Comparison of ENCODE assay signal across 8 cellular contexts in the genomic region with DNA sequence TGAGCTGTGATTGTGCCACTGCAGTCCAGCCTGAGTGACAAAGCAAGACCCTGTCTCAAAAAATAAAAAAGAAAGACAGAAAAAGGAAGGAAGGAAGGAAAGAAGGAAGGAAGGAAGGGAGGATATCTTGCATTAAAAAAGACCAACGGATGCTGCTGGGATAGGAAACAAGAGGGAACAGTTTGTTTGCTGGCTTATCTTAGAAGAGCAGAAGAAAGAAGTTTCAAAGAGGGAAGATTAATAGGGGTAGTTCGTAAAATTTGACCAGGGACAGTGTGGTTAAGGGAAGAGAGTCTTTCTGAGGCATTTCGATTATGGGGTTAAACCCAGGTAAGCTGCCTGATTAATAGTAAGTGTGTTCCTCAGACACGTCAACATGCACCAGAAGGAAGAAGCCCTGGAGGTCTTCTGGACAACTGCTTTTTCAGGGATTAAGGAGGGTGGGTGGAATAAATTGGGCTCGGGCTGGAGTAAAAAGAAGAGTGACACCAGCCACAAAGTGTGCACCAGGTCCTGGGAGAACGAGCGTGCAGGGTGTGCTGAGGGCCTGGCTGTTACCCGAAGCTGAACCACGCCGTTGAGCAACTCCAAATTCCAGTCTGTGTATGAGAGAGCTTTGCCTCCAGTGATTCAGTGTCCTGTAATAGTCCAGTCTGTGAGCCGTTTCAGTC. TPM values are rescaled to one million over a fixed set of nuclear protein-coding genes. Genes with fewer than 3 reads are reported as not detected.
DNase-seq lines count a peak whose midpoint lies in the region; ATAC-seq and TF ChIP-seq lines count a peak whose summit lies in the region.

No MANE protein-coding gene starts in this region.

- H3K27ac ChIP-seq in BLaER1 treated with 17β-estradiol and CSF1 and Interleukin-3, amounts not matched to agents 10 nM and 100 nM, result no peak overlapping the region
- peak overlapping the region in 1 of 2 donors; percentile 16 for H3K27ac ChIP-seq in left lung

- no peak for DNase-seq in Jurkat, Clone E6-1 (ENCODE audit: low read depth, low spot score)
- DNase-seq in activated T-helper 2 cell treated with anti-CD3 and anti-CD28 coated beads, Interferon-gamma antibody, Interleukin-2, Interleukin-4, amounts not matched to agents 10 μg/mL and 5 μg/mL and 100 μg/mL, durations not matched to agents 14 hours and 24 hours and 36 hours (ENCODE audit: low spot score), result no peak
- no peak for DNase-seq in left lung
- DNase-seq in left lobe of liver (ENCODE audit: low spot score), result no peak
- DNase-seq in SK-N-DZ (ENCODE audit: low spot score), result no peak
- DNase-seq in DMS153 (lab: John Stamatoyannopoulos, UW), result no peak

- H3K36me3 Mint-ChIP-seq in activated T-helper 2 cell treated with anti-CD3 and anti-CD28 coated beads, Interferon-gamma antibody, Interleukin-2, Interleukin-4, amounts not matched to agents 10 μg/mL and 5 μg/mL and 100 μg/mL, durations not matched to agents 14 hours and 24 hours and 36 hours (ENCODE audit: low read depth), result peaks cover 17% of the 10 kb centered on the region

- H3K4me3 ChIP-seq in BLaER1 treated with 17β-estradiol and CSF1 and Interleukin-3, amounts not matched to agents 10 nM and 100 nM, result no peak overlapping the region
- H3K4me3 ChIP-seq in Jurkat, Clone E6-1 (ENCODE audit: low read length), result peak overlapping the region; percentile 32
- no peak overlapping the region for H3K4me3 ChIP-seq in left lung

- intact Hi-C loops in activated T-helper 2 cell treated with anti-CD3 and anti-CD28 coated beads, Interferon-gamma antibody, Interleukin-2, Interleukin-4, amounts not matched to agents 10 μg/mL and 5 μg/mL and 100 μg/mL, durations not matched to agents 14 hours and 24 hours and 36 hours (cut with micrococcal nuclease), result no loop called here
- intact Hi-C loops in left lung (cut with DNase I), result no loop called here

- peaks cover 74% of the 10 kb centered on the region for H3K4me1 Mint-ChIP-seq in activated T-helper 2 cell treated with anti-CD3 and anti-CD28 coated beads, Interferon-gamma antibody, Interleukin-2, Interleukin-4, amounts not matched to agents 10 μg/mL and 5 μg/mL and 100 μg/mL, durations not matched to agents 14 hours and 24 hours and 36 hours (ENCODE audit: low read depth)

- TF ChIP-seq CTCF in left lung (IDR thresholded peaks at IDR 0.05), result no peak

- no peaks in the 10 kb centered on the region for H3K9me3 Mint-ChIP-seq in activated T-helper 2 cell treated with anti-CD3 and anti-CD28 coated beads, Interferon-gamma antibody, Interleukin-2, Interleukin-4, amounts not matched to agents 10 μg/mL and 5 μg/mL and 100 μg/mL, durations not matched to agents 14 hours and 24 hours and 36 hours

- ATAC-seq in left lung (peak; percentile 60), GM21447 (IDR thresholded peaks at IDR 0.05; ENCODE audit: unreplicated experiment) (no peak), left lobe of liver (no peak)

- no peak overlapping the region for H3K9ac ChIP-seq in BLaER1 treated with 17β-estradiol and CSF1 and Interleukin-3, amounts not matched to agents 10 nM and 100 nM

- H3K27ac Mint-ChIP-seq in activated T-helper 2 cell treated with anti-CD3 and anti-CD28 coated beads, Interferon-gamma antibody, Interleukin-2, Interleukin-4, amounts not matched to agents 10 μg/mL and 5 μg/mL and 100 μg/mL, durations not matched to agents 14 hours and 24 hours and 36 hours, result peak overlapping the region; percentile 74

- no peaks in the 10 kb centered on the region for H3K27me3 ChIP-seq in BLaER1 treated with 17β-estradiol and CSF1 and Interleukin-3, amounts not matched to agents 10 nM and 100 nM
- no peaks in the 10 kb centered on the region for H3K27me3 ChIP-seq in left lung

- no peaks in the 10 kb centered on the region for H3K9me3 ChIP-seq in BLaER1 treated with 17β-estradiol and CSF1 and Interleukin-3, amounts not matched to agents 10 nM and 100 nM (replicated peaks in 1 of 11)
- no peaks in the 10 kb centered on the region for H3K9me3 ChIP-seq in left lung

- H3K36me3 ChIP-seq in BLaER1 treated with 17β-estradiol and CSF1 and Interleukin-3, amounts not matched to agents 10 nM and 100 nM, result peaks cover 0 to 56% (median 0%) of the 10 kb centered on the region in 11 experiments; a peak in 4 of 22 replicates
- H3K36me3 ChIP-seq in left lung, result no peaks in the 10 kb centered on the region

- H4K20me1 ChIP-seq in BLaER1 treated with 17β-estradiol and CSF1 and Interleukin-3, amounts not matched to agents 10 nM and 100 nM, result peaks cover 0 to 100% (median 0%) of the 10 kb centered on the region in 11 experiments; a peak in 6 of 22 replicates

- no peaks in the 10 kb centered on the region for H3K27me3 Mint-ChIP-seq in activated T-helper 2 cell treated with anti-CD3 and anti-CD28 coated beads, Interferon-gamma antibody, Interleukin-2, Interleukin-4, amounts not matched to agents 10 μg/mL and 5 μg/mL and 100 μg/mL, durations not matched to agents 14 hours and 24 hours and 36 hours (ENCODE audit: low read depth)

- H3K4me3 Mint-ChIP-seq in activated T-helper 2 cell treated with anti-CD3 and anti-CD28 coated beads, Interferon-gamma antibody, Interleukin-2, Interleukin-4, amounts not matched to agents 10 μg/mL and 5 μg/mL and 100 μg/mL, durations not matched to agents 14 hours and 24 hours and 36 hours (ENCODE audit: low read depth), result peak overlapping the region; percentile 77

- H3K4me2 ChIP-seq in BLaER1 treated with 17β-estradiol and CSF1 and Interleukin-3, amounts not matched to agents 10 nM and 100 nM, result peak overlapping the region; percentile 22 to 72 (median 64)

- H3K4me1 ChIP-seq in BLaER1 treated with 17β-estradiol and CSF1 and Interleukin-3, amounts not matched to agents 10 nM and 100 nM, result peaks cover 44 to 97% (median 51%) of the 10 kb centered on the region in 10 experiments
- H3K4me1 ChIP-seq in left lung, result peaks cover 0 to 90% of the 10 kb centered on the region in 2 donors

RNA-seq across cellular contexts. Expression of gene FYB1, which starts 24.8 kb away (rescaled TPM):
- polyA plus RNA-seq in Jurkat, Clone E6-1 (2012; ENCODE audit: insufficient read depth, insufficient read length), result 3.7 TPM
- 66.4 and 70.7 TPM in 2 replicates for total RNA-seq in activated T-helper 2 cell treated with anti-CD3 and anti-CD28 coated beads, Interferon-gamma antibody, Interleukin-2, Interleukin-4, amounts not matched to agents 10 μg/mL and 5 μg/mL and 100 μg/mL, durations not matched to agents 14 hours and 24 hours and 36 hours
- 10 to 100 TPM; 24.4 to 93.7 TPM for total RNA-seq in left lung
- 4.4 TPM for total RNA-seq in left lobe of liver
- not detected in 2 replicates for polyA plus RNA-seq in SK-N-DZ (2014; cell fraction: cytosol; rRNA removed)
- not detected in 2 replicates for polyA plus RNA-seq in SK-N-DZ (2014; cell fraction: nucleus; rRNA removed)
